Comparison of ENCODE assay signal across 18 cellular contexts in the genomic region with DNA sequence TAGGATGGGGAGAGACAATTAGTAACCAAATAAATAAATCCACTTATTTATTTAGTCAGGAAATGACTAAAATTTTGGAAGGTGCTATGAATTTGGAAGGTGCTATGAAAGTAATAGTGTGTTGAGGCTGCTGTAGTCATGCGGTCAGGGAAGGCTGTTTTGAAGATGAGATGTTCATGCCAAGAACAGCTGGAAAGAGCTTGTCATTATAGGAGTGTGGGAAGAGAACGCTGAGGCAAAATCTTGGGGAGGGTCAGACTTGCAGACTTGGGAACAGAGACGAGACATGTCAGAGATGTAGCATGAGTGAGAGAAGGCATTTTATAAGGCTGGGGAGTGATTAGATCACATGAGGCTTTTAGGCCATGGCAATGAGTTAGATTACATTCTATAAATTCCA.
A peak's percentile ranks its signal among the peaks of the same experiment; 100 is the strongest.
DNase-seq lines count a peak whose midpoint lies in the region; ATAC-seq and TF ChIP-seq lines count a peak whose summit lies in the region.
"Had no signal": no experiment of that assay in that cellular context is flagged by ENCODE, and none has a peak within 500 bp of the region (broad histone marks: within the 10 kb centered on the region; RNA-seq: fewer than 3 reads in every experiment).

No MANE protein-coding gene starts in this region.

- peaks cover 0 to 17% of the 10 kb centered on the region in 2 donors for H3K4me1 ChIP-seq in right atrium auricular region

- H3K27me3 ChIP-seq in right atrium auricular region: no peaks in the 10 kb centered on the region
- H3K27me3 ChIP-seq: upper lobe of left lung had no signal

- no peak for TF ChIP-seq CTCF in right atrium auricular region (IDR thresholded peaks at IDR 0.05)
- TF ChIP-seq CTCF in cardiac fibroblast (IDR thresholded peaks at IDR 0.05; ENCODE audit: low read depth, low read length): no peak

- ATAC-seq in Right ventricle myocardium superior (ENCODE audit: poor library complexity) (peak; percentile 46), GM19463 (IDR thresholded peaks at IDR 0.05; ENCODE audit: unreplicated experiment) (no peak), HG02938 (IDR thresholded peaks at IDR 0.05; ENCODE audit: unreplicated experiment) (no peak)
- ATAC-seq: activated CD4-positive, alpha-beta T cell treated with anti-CD3 and anti-CD28 coated beads for 36 hours had no signal

- no peak overlapping the region for H3K4me3 ChIP-seq in right atrium auricular region
- H3K4me3 ChIP-seq in cardiac fibroblast (replicated peaks in 1 of 2; ENCODE audit: low read depth in 2 of 2, low read length in 2 of 2): no peak overlapping the region
- H3K4me3 ChIP-seq: upper lobe of left lung had no signal

- peaks cover 0 to 19% of the 10 kb centered on the region in 2 donors for H3K9me3 ChIP-seq in right atrium auricular region

- peak overlapping the region in 1 of 2 donors; percentile 34 for H3K27ac ChIP-seq in right atrium auricular region
- H3K27ac ChIP-seq: upper lobe of left lung had no signal

- intact Hi-C loops in Right ventricle myocardium superior (cut with DNase I): no loop called here

- no peaks in the 10 kb centered on the region for H3K36me3 ChIP-seq in right atrium auricular region
- H3K36me3 ChIP-seq: upper lobe of left lung had no signal

- no peak for DNase-seq in Right ventricle myocardium superior
- DNase-seq in right atrium auricular region (ENCODE audit: low spot score): no peak
- DNase-seq in cardiac fibroblast (ENCODE audit: low read depth in 2 of 2): peak; percentile 45 to 74
- DNase-seq in iris pigment epithelial cell (ENCODE audit: low read depth): peak; percentile 21
- DNase-seq in NCI-H2107 (lab: John Stamatoyannopoulos, UW): no peak
- no peak for DNase-seq in KG1 (lab: John Stamatoyannopoulos, UW)
- DNase-seq: activated CD4-positive, alpha-beta T cell treated with anti-CD3 and anti-CD28 coated beads for 36 hours; activated effector memory CD4-positive, alpha-beta T cell treated with anti-CD3 and anti-CD28 coated beads, Interleukin-2, amount 50 U/mL, for 16 hours; anterior cingulate cortex; erythroblast; naive B cell; NCI-H187 treated with DMSO at 0.1 percent for 48 hours; SHP77 treated with DMSO at 0.1 percent for 48 hours; stimulated activated CD4-positive, alpha-beta T cell treated with anti-CD3 and anti-CD28 coated beads, Interleukin-15, amount 100 ng/mL, for 24 hours; stimulated activated naive CD4-positive, alpha-beta T cell treated with Interleukin-2 at 50 U/mL for 16 hours; upper lobe of left lung had no signal

Comparison
In these comparisons a context has a peak if more than half of its experiments do, and no peak if none do; other contexts are left out.
1. DNase-seq: peak in cardiac fibroblast (2 of 2) and iris pigment epithelial cell (single experiment); none in Right ventricle myocardium superior (single experiment), right atrium auricular region (single experiment), NCI-H2107 (single experiment) and KG1 (single experiment).